14 cellular contexts compared by ENCODE assay signal in genomic region chr20:63133481-63134091, GRCh38.
DNase-seq lines count a peak whose midpoint lies in the region; ATAC-seq and TF ChIP-seq lines count a peak whose summit lies in the region.
"Had no signal": no experiment of that assay in that cellular context is flagged by ENCODE, and none has a peak within 500 bp of the region (broad histone marks: within the 10 kb centered on the region; RNA-seq: fewer than 3 reads in every experiment).

No MANE protein-coding gene starts in this region.

- H3K9me3 Mint-ChIP-seq in activated naive CD4-positive, alpha-beta T cell treated with anti-CD3 and anti-CD28 coated beads, Interleukin-2, amount 10 ng/mL, durations not matched to agents 7 days and 5 days = no peaks in the 10 kb centered on the region
- no peaks in the 10 kb centered on the region for H3K9me3 Mint-ChIP-seq in activated naive CD4-positive, alpha-beta T cell treated with anti-CD3 and anti-CD28 coated beads for 36 hours
- H3K9me3 Mint-ChIP-seq in nephron progenitor cell = no peaks in the 10 kb centered on the region

- CTCF ChIA-PET in activated naive CD4-positive, alpha-beta T cell treated with anti-CD3 and anti-CD28 coated beads, Interleukin-2, amount 10 ng/mL, durations not matched to agents 7 days and 5 days (lab: Charles Lee) = no interaction called here
- CTCF ChIA-PET in activated naive CD4-positive, alpha-beta T cell treated with anti-CD3 and anti-CD28 coated beads for 36 hours (lab: Charles Lee) = no interaction called here

- TF ChIP-seq CTCF in dorsolateral prefrontal cortex (IDR thresholded peaks at IDR 0.05 in 54 of 56, conservative IDR thresholded peaks at IDR 0.05 in 2 of 56; ENCODE audit: low read depth in 1 of 56, partially characterized antibody in 56 of 56) = no peak
- TF ChIP-seq CTCF in nephron progenitor cell (IDR thresholded peaks at IDR 0.05) = no peak
- TF ChIP-seq CTCF in tibial artery (IDR thresholded peaks at IDR 0.05) = no peak

- DNase-seq in activated naive CD4-positive, alpha-beta T cell treated with anti-CD3 and anti-CD28 coated beads, Interleukin-2, amount 10 ng/mL, durations not matched to agents 7 days and 5 days = peak; percentile 16
- DNase-seq in activated naive CD4-positive, alpha-beta T cell treated with anti-CD3 and anti-CD28 coated beads for 36 hours = no peak
- peak in 6 of 10 donors; percentile 5 to 39 (median 16) for DNase-seq in dorsolateral prefrontal cortex
- peak; percentile 2 for DNase-seq in nephron progenitor cell
- peak; percentile 2 to 51 for DNase-seq in tibial artery
- no peak for DNase-seq in NOMO-1 treated with DMSO at 0.1 percent for 48 hours (lab: John Stamatoyannopoulos, UW; ENCODE audit: unreplicated experiment)
- DNase-seq: MV-4-11, NCI-H1417 treated with DMSO at 0.1 percent for 48 hours, NCI-H2029 treated with DMSO at 0.1 percent for 48 hours, NCI-H510A had no signal

- H3K4me1 Mint-ChIP-seq in activated naive CD4-positive, alpha-beta T cell treated with anti-CD3 and anti-CD28 coated beads, Interleukin-2, amount 10 ng/mL, durations not matched to agents 7 days and 5 days = no peaks in the 10 kb centered on the region
- H3K4me1 Mint-ChIP-seq in activated naive CD4-positive, alpha-beta T cell treated with anti-CD3 and anti-CD28 coated beads for 36 hours (ENCODE audit: low read depth) = no peaks in the 10 kb centered on the region
- no peaks in the 10 kb centered on the region for H3K4me1 Mint-ChIP-seq in nephron progenitor cell
- H3K4me1 Mint-ChIP-seq: IgD-negative memory B cell had no signal

- H3K4me3 ChIP-seq in dorsolateral prefrontal cortex (no peak overlapping the region), tibial artery (no peak overlapping the region)

- H3K36me3 Mint-ChIP-seq in activated naive CD4-positive, alpha-beta T cell treated with anti-CD3 and anti-CD28 coated beads, Interleukin-2, amount 10 ng/mL, durations not matched to agents 7 days and 5 days = no peaks in the 10 kb centered on the region
- no peaks in the 10 kb centered on the region for H3K36me3 Mint-ChIP-seq in activated naive CD4-positive, alpha-beta T cell treated with anti-CD3 and anti-CD28 coated beads for 36 hours (ENCODE audit: low read depth)
- H3K36me3 Mint-ChIP-seq in nephron progenitor cell (ENCODE audit: low read depth) = no peaks in the 10 kb centered on the region
- H3K36me3 Mint-ChIP-seq: IgD-negative memory B cell had no signal

- no peaks in the 10 kb centered on the region for H3K36me3 ChIP-seq in tibial artery

- no peaks in the 10 kb centered on the region for H3K4me1 ChIP-seq in tibial artery
- H3K4me1 ChIP-seq: Caco-2 had no signal

- no peak overlapping the region for H3K27ac ChIP-seq in dorsolateral prefrontal cortex
- no peak overlapping the region for H3K27ac ChIP-seq in tibial artery

- no peak for ATAC-seq in GM19324 (IDR thresholded peaks at IDR 0.05; ENCODE audit: low FRiP score, unreplicated experiment)
- no peak for ATAC-seq in HG02759 (IDR thresholded peaks at IDR 0.05; ENCODE audit: unreplicated experiment)

- H3K27ac Mint-ChIP-seq in activated naive CD4-positive, alpha-beta T cell treated with anti-CD3 and anti-CD28 coated beads, Interleukin-2, amount 10 ng/mL, durations not matched to agents 7 days and 5 days = no peak overlapping the region
- no peak overlapping the region for H3K27ac Mint-ChIP-seq in activated naive CD4-positive, alpha-beta T cell treated with anti-CD3 and anti-CD28 coated beads for 36 hours
- no peak overlapping the region for H3K27ac Mint-ChIP-seq in nephron progenitor cell
- H3K27ac Mint-ChIP-seq: IgD-negative memory B cell had no signal

- H3K9me3 ChIP-seq in tibial artery = no peaks in the 10 kb centered on the region
- H3K9me3 ChIP-seq: Caco-2 had no signal

- H3K27me3 Mint-ChIP-seq in activated naive CD4-positive, alpha-beta T cell treated with anti-CD3 and anti-CD28 coated beads, Interleukin-2, amount 10 ng/mL, durations not matched to agents 7 days and 5 days = peaks cover 29% of the 10 kb centered on the region
- peaks cover 14% of the 10 kb centered on the region for H3K27me3 Mint-ChIP-seq in activated naive CD4-positive, alpha-beta T cell treated with anti-CD3 and anti-CD28 coated beads for 36 hours (ENCODE audit: low read depth)
- peaks cover 44% of the 10 kb centered on the region for H3K27me3 Mint-ChIP-seq in nephron progenitor cell (ENCODE audit: low read depth, poor library complexity)

- H3K27me3 ChIP-seq in dorsolateral prefrontal cortex = peaks cover 0 to 42% (median 6%) of the 10 kb centered on the region in 45 donors
- H3K27me3 ChIP-seq in tibial artery = peaks cover 0 to 62% of the 10 kb centered on the region in 2 donors

- intact Hi-C loops in activated naive CD4-positive, alpha-beta T cell treated with anti-CD3 and anti-CD28 coated beads for 36 hours (cut with micrococcal nuclease) = no loop called here
- intact Hi-C loops in dorsolateral prefrontal cortex (cut with DNase I) (no loop called here), tibial artery (cut with DNase I; ENCODE audit: low total_unique reads) (no loop called here)

- H3K4me3 Mint-ChIP-seq in activated naive CD4-positive, alpha-beta T cell treated with anti-CD3 and anti-CD28 coated beads, Interleukin-2, amount 10 ng/mL, durations not matched to agents 7 days and 5 days = no peak overlapping the region
- H3K4me3 Mint-ChIP-seq in activated naive CD4-positive, alpha-beta T cell treated with anti-CD3 and anti-CD28 coated beads for 36 hours = no peak overlapping the region
- no peak overlapping the region for H3K4me3 Mint-ChIP-seq in nephron progenitor cell
- H3K4me3 Mint-ChIP-seq: IgD-negative memory B cell had no signal

Comparison
In these comparisons a context has a peak if more than half of its experiments do, and no peak if none do; other contexts are left out.
1. DNase-seq: peak in activated naive CD4-positive, alpha-beta T cell treated with anti-CD3 and anti-CD28 coated beads, Interleukin-2, amount 10 ng/mL, durations not matched to agents 7 days and 5 days (single experiment), dorsolateral prefrontal cortex (6 of 10), nephron progenitor cell (single experiment) and tibial artery (2 of 2); none in activated naive CD4-positive, alpha-beta T cell treated with anti-CD3 and anti-CD28 coated beads for 36 hours (single experiment) and NOMO-1 treated with DMSO at 0.1 percent for 48 hours (single experiment).